In the genomic region with DNA sequence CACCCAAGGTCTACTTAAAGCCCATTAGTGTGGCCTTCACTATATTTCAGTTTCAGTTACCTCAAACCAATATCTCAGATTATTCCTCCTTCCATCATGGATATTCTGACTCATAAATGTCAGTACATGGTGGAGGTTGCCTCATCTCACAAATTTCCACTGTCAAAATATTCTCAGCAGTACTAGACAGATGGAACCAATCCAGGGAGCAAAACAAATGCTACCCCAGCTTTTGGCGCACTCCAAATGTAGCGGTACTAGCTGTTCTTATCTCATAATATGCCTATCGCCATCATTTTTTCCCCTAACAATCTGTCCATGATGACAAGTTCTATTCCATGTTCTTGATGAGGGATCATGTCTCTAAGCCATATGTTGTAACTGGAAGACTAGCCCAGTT, we compare ENCODE assay signal across 22 cellular contexts.
"Had no signal": no experiment of that assay in that cellular context is flagged by ENCODE, and none has a peak within 500 bp of the region (broad histone marks: within the 10 kb centered on the region; RNA-seq: fewer than 3 reads in every experiment).

No MANE protein-coding gene starts in this region.

- H3K4me1 ChIP-seq: lower lobe of right lung, upper lobe of left lung had no signal

- H3K27me3 Mint-ChIP-seq: activated CD4-positive, alpha-beta T cell treated with anti-CD3 and anti-CD28 coated beads, Interleukin-2, amount 10 ng/mL, durations not matched to agents 7 days and 5 days; activated naive CD8-positive, alpha-beta T cell; activated T-helper 17 cell treated with anti-CD3 and anti-CD28 coated beads, Interleukin-2, amount 50 U/mL, for 72 hours; naive B cell; stimulated activated memory B cell treated with anti-CD40 and anti-IgM and Interleukin-4, amounts not matched to agents 10 μg/mL and 1 μg/mL and 100 μg/mL, for 72 hours had no signal

- H3K4me1 Mint-ChIP-seq: activated CD4-positive, alpha-beta T cell treated with anti-CD3 and anti-CD28 coated beads, Interleukin-2, amount 10 ng/mL, durations not matched to agents 7 days and 5 days; activated T-helper 17 cell treated with anti-CD3 and anti-CD28 coated beads, Interleukin-2, amount 50 U/mL, for 72 hours; immature natural killer cell; naive B cell; stimulated activated memory B cell treated with anti-CD40 and anti-IgM and Interleukin-4, amounts not matched to agents 10 μg/mL and 1 μg/mL and 100 μg/mL, for 72 hours had no signal

- H3K27ac ChIP-seq: hepatocyte, lower lobe of right lung, upper lobe of left lung, WERI-Rb-1 had no signal

- H3K27ac Mint-ChIP-seq: activated CD4-positive, alpha-beta T cell treated with anti-CD3 and anti-CD28 coated beads, Interleukin-2, amount 10 ng/mL, durations not matched to agents 7 days and 5 days; activated CD8-positive, alpha-beta T cell treated with anti-CD3 and anti-CD28 coated beads, Interleukin-2, amount 10 ng/mL, durations not matched to agents 7 days and 5 days; activated naive CD8-positive, alpha-beta T cell; activated T-helper 17 cell treated with anti-CD3 and anti-CD28 coated beads, Interleukin-2, amount 50 U/mL, for 72 hours; immature natural killer cell; naive B cell; stimulated activated memory B cell treated with anti-CD40 and anti-IgM and Interleukin-4, amounts not matched to agents 10 μg/mL and 1 μg/mL and 100 μg/mL, for 72 hours had no signal

- H3K36me3 ChIP-seq: lower lobe of right lung, upper lobe of left lung, WERI-Rb-1 had no signal

- H3K27me3 ChIP-seq: hepatocyte, upper lobe of left lung had no signal

- H3K4me3 Mint-ChIP-seq: activated CD4-positive, alpha-beta T cell treated with anti-CD3 and anti-CD28 coated beads, Interleukin-2, amount 10 ng/mL, durations not matched to agents 7 days and 5 days; activated CD8-positive, alpha-beta T cell treated with anti-CD3 and anti-CD28 coated beads, Interleukin-2, amount 10 ng/mL, durations not matched to agents 7 days and 5 days; activated naive CD8-positive, alpha-beta T cell; activated T-helper 17 cell treated with anti-CD3 and anti-CD28 coated beads, Interleukin-2, amount 50 U/mL, for 72 hours; immature natural killer cell; naive B cell; stimulated activated memory B cell treated with anti-CD40 and anti-IgM and Interleukin-4, amounts not matched to agents 10 μg/mL and 1 μg/mL and 100 μg/mL, for 72 hours had no signal

- DNase-seq: activated CD4-positive, alpha-beta T cell treated with anti-CD3 and anti-CD28 coated beads, Interleukin-2, amount 10 ng/mL, durations not matched to agents 7 days and 5 days; activated CD4-positive, CD25-positive, alpha-beta regulatory T cell treated with anti-CD3 and anti-CD28 coated beads, Interleukin-2, amount 50 U/mL, for 72 hours; activated CD8-positive, alpha-beta T cell treated with anti-CD3 and anti-CD28 coated beads, Interleukin-2, amount 10 ng/mL, durations not matched to agents 7 days and 5 days; amniotic stem cell; dermis blood vessel endothelial cell; effector CD8-positive, alpha-beta T cell; foreskin melanocyte; immature natural killer cell; lower lobe of right lung; mesendoderm; naive B cell; stimulated activated CD4-positive, alpha-beta T cell treated with anti-CD3 and anti-CD28 coated beads, Interleukin-15, amount 100 ng/mL, for 24 hours; T-helper 1 cell; upper lobe of left lung had no signal

- ATAC-seq: activated CD8-positive, alpha-beta T cell treated with anti-CD3 and anti-CD28 coated beads, Interleukin-2, amount 10 ng/mL, durations not matched to agents 7 days and 5 days; activated T-helper 17 cell treated with anti-CD3 and anti-CD28 coated beads, Interleukin-2, amount 50 U/mL, for 72 hours; left lobe of liver; lower lobe of right lung; sciatic nerve; stimulated activated memory B cell treated with anti-CD40 and anti-IgM and Interleukin-4, amounts not matched to agents 10 μg/mL and 1 μg/mL and 100 μg/mL, for 72 hours had no signal

- H3K4me3 ChIP-seq: hepatocyte, lower lobe of right lung, smooth muscle cell, upper lobe of left lung had no signal

- H3K36me3 Mint-ChIP-seq: immature natural killer cell; stimulated activated memory B cell treated with anti-CD40 and anti-IgM and Interleukin-4, amounts not matched to agents 10 μg/mL and 1 μg/mL and 100 μg/mL, for 72 hours had no signal
